8 cellular contexts compared by ENCODE assay signal in genomic region chr1:205528887-205529825, GRCh38. TPM values are rescaled to one million over a fixed set of nuclear protein-coding genes. Genes with fewer than 3 reads are reported as not detected.
DNase-seq lines count a peak whose midpoint lies in the region; ATAC-seq, FAIRE-seq and TF ChIP-seq lines count a peak whose summit lies in the region.

No MANE protein-coding gene starts in this region.

- no TSS peak for BruUV-seq in endothelial cell of umbilical vein (replicated peaks; lab: Mats Ljungman, UMichigan)

- no peak for TF ChIP-seq POLR2A in endothelial cell of umbilical vein (IDR thresholded peaks at IDR 0.05; ENCODE audit: low read depth, low read length)

- peak overlapping the region; percentile 96 for H2AFZ ChIP-seq in endothelial cell of umbilical vein (ENCODE audit: low read depth, low read length)

- no peaks in the 10 kb centered on the region for H3K79me2 ChIP-seq in endothelial cell of umbilical vein (ENCODE audit: control insufficient read depth, insufficient read depth, low read length)

- H4K20me1 ChIP-seq in endothelial cell of umbilical vein (replicated peaks; ENCODE audit: control insufficient read depth, extremely low read depth, insufficient read depth, low read length), result no peaks in the 10 kb centered on the region

- H3K4me2 ChIP-seq in endothelial cell of umbilical vein (ENCODE audit: insufficient read depth, low read length), result peak overlapping the region; percentile 44

- ATAC-seq in HG02885 (IDR thresholded peaks at IDR 0.05; ENCODE audit: poor library complexity, unreplicated experiment), result peak; percentile 71

- FAIRE-seq in endothelial cell of umbilical vein (lab: Jason Lieb, UNC), result peak; percentile 87

- no peak overlapping the region for H3K27ac ChIP-seq in endothelial cell of umbilical vein (ENCODE audit: insufficient read depth, low read depth, low read length)

- dilution Hi-C loops in endothelial cell of umbilical vein (cut with MboI; ENCODE audit: extremely low pct_ligation_motif_present, low sequenced_read_pairs), result no loop called here

- no peaks in the 10 kb centered on the region for H3K9me1 ChIP-seq in endothelial cell of umbilical vein (replicated peaks; ENCODE audit: control insufficient read depth, extremely low read depth, insufficient read depth, low read length)

- intact Hi-C loops in endothelial cell of umbilical vein (cut with micrococcal nuclease), result loop anchor here (1.0 to 10.0 kb wide), 3 partner anchors 56 to 128 kb away; partner anchors contain the start of gene ELK4

- DNase-seq in DMS153 (lab: John Stamatoyannopoulos, UW) (peak; percentile 31), NOMO-1 treated with DMSO at 0.1 percent for 48 hours (lab: John Stamatoyannopoulos, UW; ENCODE audit: unreplicated experiment) (peak; percentile 31), endothelial cell of umbilical vein (ENCODE audit: low read depth, low spot score) (peak; percentile 58), HCEC 1CT (no peak)
- DNase-seq in activated CD8-positive, alpha-beta memory T cell treated with anti-CD3 and anti-CD28 coated beads, Interleukin-2, amount 50 U/mL, for 4 hours, result peak; percentile 86
- DNase-seq in stimulated activated CD8-positive, alpha-beta memory T cell treated with anti-CD3 and anti-CD28 coated beads, Interleukin-4, amount 100 ng/mL, for 48 hours, result peak; percentile 95

- peak; percentile 90 to 95 for TF ChIP-seq CTCF in endothelial cell of umbilical vein (IDR thresholded peaks at IDR 0.05; ENCODE audit: extremely low read depth in 1 of 2, insufficient read depth in 1 of 2, low read depth in 1 of 2, low read length in 2 of 2)

- CTCF ChIA-PET in endothelial cell of umbilical vein (lab: Charles Lee), result interaction anchor here (0.6 to 17.8 kb wide), 33 partner anchors 9 to 448 kb away, joined by 3 to 292 read pairs (median 4); partner anchors contain the start of gene ELK4

- H3K4me1 ChIP-seq in endothelial cell of umbilical vein (ENCODE audit: control insufficient read depth, extremely low read depth, insufficient read depth, low read length) (peaks cover 3% of the 10 kb centered on the region), mucosa of stomach (ENCODE audit: control insufficient read depth, insufficient read depth, low read length) (peaks cover 6% of the 10 kb centered on the region)

- H3K4me3 ChIP-seq in endothelial cell of umbilical vein (replicated peaks in 1 of 3; ENCODE audit: insufficient read depth in 1 of 3, low read depth in 1 of 3, low read length in 3 of 3), result peak overlapping the region in 1 of 3 experiments; percentile 9
- H3K4me3 ChIP-seq in mucosa of stomach (ENCODE audit: low read length), result peak overlapping the region; percentile 27

- H3K27me3 ChIP-seq in endothelial cell of umbilical vein (ENCODE audit: control insufficient read depth in 2 of 2, insufficient read depth in 2 of 2, low read length in 2 of 2) (no peaks in the 10 kb centered on the region), mucosa of stomach (ENCODE audit: control insufficient read depth, insufficient read depth, low read length) (no peaks in the 10 kb centered on the region)

- H3K9me3 ChIP-seq in endothelial cell of umbilical vein (replicated peaks; ENCODE audit: control insufficient read depth, insufficient read depth, low read length), result no peaks in the 10 kb centered on the region
- H3K9me3 ChIP-seq in mucosa of stomach (ENCODE audit: control insufficient read depth, low read length), result no peaks in the 10 kb centered on the region

- H3K36me3 ChIP-seq in endothelial cell of umbilical vein (ENCODE audit: control insufficient read depth in 2 of 2, extremely low read depth in 1 of 2, insufficient read depth in 2 of 2, low read length in 2 of 2) (no peaks in the 10 kb centered on the region), mucosa of stomach (ENCODE audit: control insufficient read depth, insufficient read depth, low read length) (no peaks in the 10 kb centered on the region)

- POLR2A ChIA-PET in endothelial cell of umbilical vein (lab: Charles Lee), result interaction anchor here (0.9 kb wide), 1 partner anchor 103 kb away, joined by 4 read pairs; no protein-coding TSS in a partner anchor

- H3K9ac ChIP-seq in endothelial cell of umbilical vein (replicated peaks; ENCODE audit: extremely low read depth, insufficient read depth, low read length) (no peak overlapping the region), mucosa of stomach (ENCODE audit: low read length) (peak overlapping the region; percentile 49)

TF ChIP-seq in endothelial cell of umbilical vein, 7 proteins besides CTCF, POLR2A, EP300 and RAD21:
- TF ChIP-seq EZH2 (IDR thresholded peaks at IDR 0.05; ENCODE audit: borderline replicate concordance, low read depth, low read length, severe bottlenecking) (no peak), MAX (IDR thresholded peaks at IDR 0.05; ENCODE audit: insufficient read depth, insufficient read length) (no peak), FOS (IDR thresholded peaks at IDR 0.05; ENCODE audit: borderline replicate concordance, insufficient read depth, low read length) (no peak), JUN (IDR thresholded peaks at IDR 0.05; ENCODE audit: borderline replicate concordance, insufficient read depth, insufficient read length, low read depth) (no peak), POLR2AphosphoS5 (IDR thresholded peaks at IDR 0.05; ENCODE audit: insufficient read depth, low read depth, low read length) (no peak), MYC (IDR thresholded peaks at IDR 0.05; ENCODE audit: low read depth, low read length) (no peak)

RNA-seq across cellular contexts. Expression of gene CDK18, which starts 24.7 kb away (rescaled TPM):
- 0.32 and 1.2 TPM in 2 replicates for total RNA-seq in endothelial cell of umbilical vein
- polyA plus RNA-seq in endothelial cell of umbilical vein, result 0.13 and 0.17 TPM in 2 replicates
- polyA plus RNA-seq in endothelial cell of umbilical vein (2011; cell fraction: cytosol; rRNA removed), result 0.15 and 0.20 TPM in 2 replicates
- polyA plus RNA-seq in endothelial cell of umbilical vein (2011; cell fraction: nucleus; rRNA removed), result 0.28 and 0.87 TPM in 2 replicates
- polyA plus RNA-seq in endothelial cell of umbilical vein (2012), result 0.13 and 0.14 TPM in 2 replicates
- 0.04 TPM in 1 of 2 replicates, not detected in the other for polyA minus RNA-seq in endothelial cell of umbilical vein
- polyA minus RNA-seq in endothelial cell of umbilical vein (2011; cell fraction: cytosol; rRNA and poly(A)+ RNA removed), result 6.6 TPM
- 0.53 and 0.67 TPM in 2 replicates for polyA minus RNA-seq in endothelial cell of umbilical vein (2011; cell fraction: nucleus; rRNA and poly(A)+ RNA removed)
